In genomic region chr22:41567452-41567768, GRCh38 we compare ENCODE assay signal across 22 cellular contexts. TPM values are rescaled to one million over a fixed set of nuclear protein-coding genes. Genes with fewer than 3 reads are reported as not detected.
"Had no signal": no experiment of that assay in that cellular context is flagged by ENCODE, and none has a peak within 500 bp of the region (broad histone marks: within the 10 kb centered on the region; RNA-seq: fewer than 3 reads in every experiment).

No MANE protein-coding gene starts in this region.

- H3K36me3 Mint-ChIP-seq: activated naive CD4-positive, alpha-beta T cell treated with anti-CD3 and anti-CD28 coated beads, Interleukin-2, amount 50 U/mL, for 24 hours; naive thymus-derived CD4-positive, alpha-beta T cell; stimulated activated memory B cell treated with anti-CD40 and anti-IgM and Interleukin-4, amounts not matched to agents 10 μg/mL and 1 μg/mL and 100 μg/mL, for 72 hours had no signal

- H3K4me3 ChIP-seq: breast epithelium, dorsolateral prefrontal cortex, esophagus squamous epithelium, gastrocnemius medialis, lung, skin epidermis, upper lobe of left lung had no signal

- H3K27me3 Mint-ChIP-seq: activated naive CD4-positive, alpha-beta T cell treated with anti-CD3 and anti-CD28 coated beads, Interleukin-2, amount 50 U/mL, for 24 hours; central memory CD8-positive, alpha-beta T cell; progenitor cell of endocrine pancreas had no signal

- H3K9me3 ChIP-seq: breast epithelium, esophagus squamous epithelium, gastrocnemius medialis, upper lobe of left lung had no signal

- H3K4me1 ChIP-seq: breast epithelium had no signal

- H3K4me3 Mint-ChIP-seq: activated CD8-positive, alpha-beta T cell treated with anti-CD3 and anti-CD28 coated beads, Interleukin-2, amount 10 ng/mL, durations not matched to agents 7 days and 5 days; activated naive CD4-positive, alpha-beta T cell treated with anti-CD3 and anti-CD28 coated beads, Interleukin-2, amount 50 U/mL, for 24 hours; central memory CD8-positive, alpha-beta T cell; naive thymus-derived CD4-positive, alpha-beta T cell; stimulated activated memory B cell treated with anti-CD40 and anti-IgM and Interleukin-4, amounts not matched to agents 10 μg/mL and 1 μg/mL and 100 μg/mL, for 72 hours had no signal

- H3K36me3 ChIP-seq: breast epithelium, esophagus squamous epithelium, gastrocnemius medialis, upper lobe of left lung, WERI-Rb-1 had no signal

- H3K27me3 ChIP-seq: breast epithelium, dorsolateral prefrontal cortex, gastrocnemius medialis, upper lobe of left lung had no signal

- H3K4me1 Mint-ChIP-seq: activated naive CD4-positive, alpha-beta T cell treated with anti-CD3 and anti-CD28 coated beads, Interleukin-2, amount 50 U/mL, for 24 hours; central memory CD8-positive, alpha-beta T cell; stimulated activated memory B cell treated with anti-CD40 and anti-IgM and Interleukin-4, amounts not matched to agents 10 μg/mL and 1 μg/mL and 100 μg/mL, for 72 hours had no signal

- H3K9me3 Mint-ChIP-seq: activated naive CD4-positive, alpha-beta T cell treated with anti-CD3 and anti-CD28 coated beads, Interleukin-2, amount 50 U/mL, for 24 hours; central memory CD8-positive, alpha-beta T cell; naive thymus-derived CD4-positive, alpha-beta T cell had no signal

- H3K27ac ChIP-seq: skin epidermis, WERI-Rb-1 had no signal

- H3K27ac Mint-ChIP-seq: activated CD8-positive, alpha-beta T cell treated with anti-CD3 and anti-CD28 coated beads, Interleukin-2, amount 10 ng/mL, durations not matched to agents 7 days and 5 days; activated naive CD4-positive, alpha-beta T cell treated with anti-CD3 and anti-CD28 coated beads, Interleukin-2, amount 50 U/mL, for 24 hours; naive thymus-derived CD4-positive, alpha-beta T cell; progenitor cell of endocrine pancreas; stimulated activated memory B cell treated with anti-CD40 and anti-IgM and Interleukin-4, amounts not matched to agents 10 μg/mL and 1 μg/mL and 100 μg/mL, for 72 hours had no signal

- ATAC-seq: activated CD8-positive, alpha-beta T cell treated with anti-CD3 and anti-CD28 coated beads, Interleukin-2, amount 10 ng/mL, durations not matched to agents 7 days and 5 days; gastrocnemius medialis; naive thymus-derived CD4-positive, alpha-beta T cell; stimulated activated memory B cell treated with anti-CD40 and anti-IgM and Interleukin-4, amounts not matched to agents 10 μg/mL and 1 μg/mL and 100 μg/mL, for 72 hours had no signal

- DNase-seq: activated CD4-positive, alpha-beta T cell treated with anti-CD3 and anti-CD28 coated beads for 1 hour; activated CD4-positive, alpha-beta T cell treated with anti-CD3 and anti-CD28 coated beads, Interleukin-2, amount 50 U/mL, for 1 hour; activated CD8-positive, alpha-beta T cell treated with anti-CD3 and anti-CD28 coated beads, Interleukin-2, amount 10 ng/mL, durations not matched to agents 7 days and 5 days; activated gamma-delta T cell treated with Interleukin-2 at 50 U/mL for 16 hours; activated T-cell treated with anti-CD3 and anti-CD28 coated beads, Interleukin-2, amount 50 U/mL, for 1 hour; dorsolateral prefrontal cortex; esophagus squamous epithelium; gastrocnemius medialis; islet precursor cell; naive thymus-derived CD4-positive, alpha-beta T cell; retina; stimulated activated CD4-positive, alpha-beta T cell treated with anti-CD3 and anti-CD28 coated beads, Interleukin-1b, Interleukin-23, amount 100 ng/mL, for 48 hours; T-helper 1 cell; upper lobe of left lung; WERI-Rb-1 had no signal

RNA-seq across cellular contexts. Expression of gene CSDC2, which starts 6.6 kb away (rescaled TPM):
- total RNA-seq: activated CD8-positive, alpha-beta T cell treated with anti-CD3 and anti-CD28 coated beads, Interleukin-2, amount 10 ng/mL, durations not matched to agents 7 days and 5 days; naive thymus-derived CD4-positive, alpha-beta T cell had no signal
- polyA plus RNA-seq: naive thymus-derived CD4-positive, alpha-beta T cell had no signal
